In genomic region chr22:40818747-40819662, GRCh38 we compare ENCODE assay signal across 9 cellular contexts. TPM values are rescaled to one million over a fixed set of nuclear protein-coding genes. Genes with fewer than 3 reads are reported as not detected.
DNase-seq lines count a peak whose midpoint lies in the region; ATAC-seq, FAIRE-seq and TF ChIP-seq lines count a peak whose summit lies in the region.
"Had no signal": no experiment of that assay in that cellular context is flagged by ENCODE, and none has a peak within 500 bp of the region (broad histone marks: within the 10 kb centered on the region; RNA-seq: fewer than 3 reads in every experiment).

TSS of gene SLC25A17 (minus strand) at chr22:40819346. CDS start at chr22:40819248, 98 bp downstream.

- no peaks in the 10 kb centered on the region for H3K27me3 Mint-ChIP-seq in CD4-positive, CD25-positive, alpha-beta regulatory T cell
- no peaks in the 10 kb centered on the region for H3K27me3 Mint-ChIP-seq in mesothelial cell of epicardium (ENCODE audit: low read depth)

- H2AFZ ChIP-seq in endothelial cell of umbilical vein (ENCODE audit: low read depth, low read length), result peak within 1 kb of the TSS; percentile 95

- DNase-seq in CD4-positive, CD25-positive, alpha-beta regulatory T cell, result peak; percentile 84 to 92 (median 84)
- DNase-seq in NOMO-1 treated with dmso at 0.1 percent for 144 hours (lab: John Stamatoyannopoulos, UW; ENCODE audit: unreplicated experiment) (peak; percentile 69), endothelial cell of umbilical vein (ENCODE audit: low read depth, low spot score) (peak; percentile 87), mesothelial cell of epicardium (ENCODE audit: low spot score in 2 of 2, unreplicated experiment in 2 of 2) (peak; percentile 83 to 86)
- DNase-seq in activated CD8-positive, alpha-beta memory T cell treated with anti-CD3 and anti-CD28 coated beads, Interleukin-2, amount 50 U/mL, for 1 hour (ENCODE audit: extremely low read depth), result peak; percentile 76
- DNase-seq in stimulated activated CD8-positive, alpha-beta memory T cell treated with anti-CD3 and anti-CD28 coated beads, Interleukin-15, amount 100 ng/mL, for 4 hours (ENCODE audit: low read depth in 2 of 2), result peak; percentile 75 to 80

- CTCF ChIA-PET in endothelial cell of umbilical vein (lab: Charles Lee), result interaction anchor here (0.7 to 4.2 kb wide), 14 partner anchors 9 to 779 kb away, joined by 3 to 24 read pairs (median 3); partner anchors contain the start of gene XPNPEP3

- peaks cover under 1% of the 10 kb centered on the region for H3K36me3 ChIP-seq in CD4-positive, CD25-positive, alpha-beta regulatory T cell (ENCODE audit: control insufficient read depth, insufficient read depth, low read length)
- H3K36me3 ChIP-seq in HUES6 (ENCODE audit: control insufficient read depth, insufficient read depth, low read length) (peaks cover 18% of the 10 kb centered on the region), endothelial cell of umbilical vein (ENCODE audit: control insufficient read depth in 2 of 2, extremely low read depth in 1 of 2, insufficient read depth in 2 of 2, low read length in 2 of 2) (no peaks in the 10 kb centered on the region)

- H3K9ac ChIP-seq in HUES6 (ENCODE audit: low read length) (peak within 1 kb of the TSS; percentile 89), endothelial cell of umbilical vein (replicated peaks; ENCODE audit: extremely low read depth, insufficient read depth, low read length) (peak within 1 kb of the TSS; percentile 81)

- no peaks in the 10 kb centered on the region for H3K9me3 ChIP-seq in CD4-positive, CD25-positive, alpha-beta regulatory T cell (ENCODE audit: control insufficient read depth in 2 of 2, low read length in 2 of 2)
- H3K9me3 ChIP-seq in HUES6 (ENCODE audit: control insufficient read depth, insufficient read depth, low read depth, low read length) (no peaks in the 10 kb centered on the region), endothelial cell of umbilical vein (replicated peaks; ENCODE audit: control insufficient read depth, insufficient read depth, low read length) (no peaks in the 10 kb centered on the region)

- H3K27me3 ChIP-seq in CD4-positive, CD25-positive, alpha-beta regulatory T cell (ENCODE audit: control insufficient read depth, insufficient read depth, low read length), result no peaks in the 10 kb centered on the region
- no peaks in the 10 kb centered on the region for H3K27me3 ChIP-seq in HUES6 (ENCODE audit: control insufficient read depth, insufficient read depth, low read length)
- H3K27me3 ChIP-seq in endothelial cell of umbilical vein (ENCODE audit: control insufficient read depth in 2 of 2, insufficient read depth in 2 of 2, low read length in 2 of 2), result no peaks in the 10 kb centered on the region

- H4K20me1 ChIP-seq in endothelial cell of umbilical vein (replicated peaks; ENCODE audit: control insufficient read depth, extremely low read depth, insufficient read depth, low read length), result no peaks in the 10 kb centered on the region

- H3K9me1 ChIP-seq in endothelial cell of umbilical vein (replicated peaks; ENCODE audit: control insufficient read depth, extremely low read depth, insufficient read depth, low read length), result no peaks in the 10 kb centered on the region

- H3K4me3 Mint-ChIP-seq in CD4-positive, CD25-positive, alpha-beta regulatory T cell, result peak within 1 kb of the TSS; percentile 95 to 99 (median 98)
- peak within 1 kb of the TSS; percentile 95 for H3K4me3 Mint-ChIP-seq in mesothelial cell of epicardium

- H3K27ac Mint-ChIP-seq in CD4-positive, CD25-positive, alpha-beta regulatory T cell, result peak within 1 kb of the TSS; percentile 82 to 96 (median 93)
- peak within 1 kb of the TSS; percentile 96 for H3K27ac Mint-ChIP-seq in mesothelial cell of epicardium

- intact Hi-C loops in endothelial cell of umbilical vein (cut with micrococcal nuclease), result loop anchor here (2.0 kb wide), 2 partner anchors 38 to 136 kb away; partner anchors contain the start of genes ST13 and XPNPEP3

- dilution Hi-C loops in endothelial cell of umbilical vein (cut with MboI; ENCODE audit: extremely low pct_ligation_motif_present, low sequenced_read_pairs), result no loop called here

- peak; percentile 92 to 95 for ATAC-seq in CD4-positive, CD25-positive, alpha-beta regulatory T cell (ENCODE audit: low read depth in 2 of 2)
- peak; percentile 73 for ATAC-seq in GM19455 (IDR thresholded peaks at IDR 0.05; ENCODE audit: unreplicated experiment)

- H3K4me2 ChIP-seq in endothelial cell of umbilical vein (ENCODE audit: insufficient read depth, low read length), result peak within 1 kb of the TSS; percentile 98

- H3K4me3 ChIP-seq in CD4-positive, CD25-positive, alpha-beta regulatory T cell (ENCODE audit: low read depth, low read length), result peak within 1 kb of the TSS; percentile 91
- H3K4me3 ChIP-seq in HUES6 (ENCODE audit: low read depth, low read length), result peak within 1 kb of the TSS; percentile 97
- peak within 1 kb of the TSS; percentile 80 to 95 (median 83) for H3K4me3 ChIP-seq in endothelial cell of umbilical vein (replicated peaks in 1 of 3; ENCODE audit: insufficient read depth in 1 of 3, low read depth in 1 of 3, low read length in 3 of 3)

- H3K4me1 ChIP-seq in CD4-positive, CD25-positive, alpha-beta regulatory T cell (ENCODE audit: control insufficient read depth, insufficient read depth, low read length, poor library complexity, severe bottlenecking), result peaks cover 31% of the 10 kb centered on the region
- peaks cover 7% of the 10 kb centered on the region; the same call in 1 of the 2 replicates for H3K4me1 ChIP-seq in HUES6 (ENCODE audit: control insufficient read depth, insufficient read depth, low read length)
- H3K4me1 ChIP-seq in endothelial cell of umbilical vein (ENCODE audit: control insufficient read depth, extremely low read depth, insufficient read depth, low read length), result peaks cover 15% of the 10 kb centered on the region

- H3K9me3 Mint-ChIP-seq in CD4-positive, CD25-positive, alpha-beta regulatory T cell, result no peaks in the 10 kb centered on the region
- no peaks in the 10 kb centered on the region for H3K9me3 Mint-ChIP-seq in mesothelial cell of epicardium

- TF ChIP-seq CTCF in endothelial cell of umbilical vein (IDR thresholded peaks at IDR 0.05; ENCODE audit: extremely low read depth in 1 of 2, insufficient read depth in 1 of 2, low read depth in 1 of 2, low read length in 2 of 2) (peak; percentile 34 to 61), mesothelial cell of epicardium (IDR thresholded peaks at IDR 0.05; ENCODE audit: unreplicated experiment) (no peak)

- POLR2A ChIA-PET in endothelial cell of umbilical vein (lab: Charles Lee), result no interaction called here

- peak within 1 kb of the TSS; percentile 76 for H3K27ac ChIP-seq in CD4-positive, CD25-positive, alpha-beta regulatory T cell (ENCODE audit: insufficient read depth, low read length, poor library complexity, severe bottlenecking)
- H3K27ac ChIP-seq in HUES6 (ENCODE audit: low read depth, low read length) (peak within 1 kb of the TSS; percentile 61; the same call in 1 of the 2 replicates), endothelial cell of umbilical vein (ENCODE audit: insufficient read depth, low read depth, low read length) (peak within 1 kb of the TSS; percentile 46)

- H3K79me2 ChIP-seq in endothelial cell of umbilical vein (ENCODE audit: control insufficient read depth, insufficient read depth, low read length), result peaks cover 39% of the 10 kb centered on the region

- peak; percentile 69 for TF ChIP-seq POLR2A in endothelial cell of umbilical vein (IDR thresholded peaks at IDR 0.05; ENCODE audit: low read depth, low read length)

- no TSS peak for BruUV-seq in endothelial cell of umbilical vein (replicated peaks; lab: Mats Ljungman, UMichigan)

- peaks cover 5% of the 10 kb centered on the region for H3K36me3 Mint-ChIP-seq in CD4-positive, CD25-positive, alpha-beta regulatory T cell
- peaks cover 21% of the 10 kb centered on the region for H3K36me3 Mint-ChIP-seq in mesothelial cell of epicardium

- peak; percentile 87 for FAIRE-seq in endothelial cell of umbilical vein (lab: Jason Lieb, UNC)
- FAIRE-seq: islet of Langerhans had no signal

- peaks cover 16 to 47% (median 34%) of the 10 kb centered on the region in 4 donors for H3K4me1 Mint-ChIP-seq in CD4-positive, CD25-positive, alpha-beta regulatory T cell
- H3K4me1 Mint-ChIP-seq in mesothelial cell of epicardium, result peaks cover 26% of the 10 kb centered on the region

TF ChIP-seq in endothelial cell of umbilical vein, 7 proteins besides CTCF, POLR2A, EP300 and RAD21:
- TF ChIP-seq POLR2AphosphoS5 (IDR thresholded peaks at IDR 0.05; ENCODE audit: insufficient read depth, low read depth, low read length) (peak; percentile 71), JUN (IDR thresholded peaks at IDR 0.05; ENCODE audit: borderline replicate concordance, insufficient read depth, insufficient read length, low read depth) (no peak), MAX (IDR thresholded peaks at IDR 0.05; ENCODE audit: insufficient read depth, insufficient read length) (peak; percentile 7), MYC (IDR thresholded peaks at IDR 0.05; ENCODE audit: low read depth, low read length) (no peak), FOS (IDR thresholded peaks at IDR 0.05; ENCODE audit: borderline replicate concordance, insufficient read depth, low read length) (no peak)

RNA-seq across cellular contexts. Expression of gene SLC25A17, which starts in this region (rescaled TPM):
- 12.0 TPM for total RNA-seq in CD4-positive, CD25-positive, alpha-beta regulatory T cell
- polyA plus RNA-seq in CD4-positive, CD25-positive, alpha-beta regulatory T cell, result 10 to 100 TPM; 22.4 to 32.9 (median 23.6) TPM
- total RNA-seq in endothelial cell of umbilical vein (24.9 and 25.8 TPM in 2 replicates), mesothelial cell of epicardium (30.1 to 31.1 TPM (median 30.6 TPM) in 3 replicates)
- 11.9 and 12.2 TPM in 2 replicates for polyA plus RNA-seq in endothelial cell of umbilical vein
- 18.8 and 19.0 TPM in 2 replicates for polyA plus RNA-seq in endothelial cell of umbilical vein (2011; cell fraction: cytosol; rRNA removed)
- 19.9 and 20.6 TPM in 2 replicates for polyA plus RNA-seq in endothelial cell of umbilical vein (2011; cell fraction: nucleus; rRNA removed)
- polyA plus RNA-seq in endothelial cell of umbilical vein (2012), result 14.5 and 21.1 TPM in 2 replicates
- 13.0 and 13.6 TPM in 2 replicates for polyA minus RNA-seq in endothelial cell of umbilical vein
- 8.8 TPM for polyA minus RNA-seq in endothelial cell of umbilical vein (2011; cell fraction: cytosol; rRNA and poly(A)+ RNA removed)
- 6.2 and 9.7 TPM in 2 replicates for polyA minus RNA-seq in endothelial cell of umbilical vein (2011; cell fraction: nucleus; rRNA and poly(A)+ RNA removed)

Comparison
In these comparisons a context has a peak if more than half of its experiments do, and no peak if none do; other contexts are left out.
1. Peak in every context shown above with its lines: DNase-seq, ATAC-seq, H3K4me3 ChIP-seq and H3K27ac ChIP-seq.